In the genomic region with DNA sequence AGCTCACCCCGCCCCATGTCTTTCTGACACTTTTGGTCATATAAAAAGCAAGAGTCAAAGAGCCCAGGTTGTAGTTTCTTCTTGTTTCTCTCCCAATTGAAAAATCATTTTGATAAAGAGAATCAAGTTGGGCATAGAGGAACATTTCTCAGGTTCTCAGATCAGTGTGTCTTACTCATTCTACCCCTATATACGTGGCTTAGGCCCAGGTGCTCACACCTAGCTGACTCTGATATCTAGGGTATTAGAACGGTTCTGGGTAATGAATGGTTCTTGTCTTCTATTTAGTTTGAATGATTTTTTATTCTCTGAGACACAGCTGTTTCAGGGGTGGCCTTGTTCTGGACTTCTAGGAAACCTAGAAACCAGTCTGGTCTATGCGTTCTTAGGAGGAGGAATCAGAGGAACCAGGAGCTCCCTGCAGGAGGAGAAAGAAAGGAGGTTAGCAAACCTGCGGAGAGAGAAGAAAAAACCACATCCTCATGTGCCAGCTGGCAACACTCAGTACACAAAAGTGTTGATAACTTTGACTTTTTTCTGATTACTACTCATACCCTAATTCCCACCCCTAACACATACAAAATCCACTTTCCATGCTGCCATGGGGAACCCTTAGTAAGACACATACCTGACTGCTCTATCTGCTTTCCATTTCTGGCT, we compare ENCODE assay signal across 15 cellular contexts.
DNase-seq lines count a peak whose midpoint lies in the region; ATAC-seq and TF ChIP-seq lines count a peak whose summit lies in the region.
"Had no signal": no experiment of that assay in that cellular context is flagged by ENCODE, and none has a peak within 500 bp of the region (broad histone marks: within the 10 kb centered on the region; RNA-seq: fewer than 3 reads in every experiment).

No MANE protein-coding gene starts in this region.

- H3K27me3 Mint-ChIP-seq in activated T-cell treated with anti-CD3 and anti-CD28 coated beads, Interleukin-2, amount 50 U/mL, for 24 hours: no peaks in the 10 kb centered on the region
- peaks cover 0 to 2% of the 10 kb centered on the region in 2 donors for H3K27me3 Mint-ChIP-seq in CD8-positive, alpha-beta memory T cell
- no peaks in the 10 kb centered on the region for H3K27me3 Mint-ChIP-seq in activated CD4-positive, alpha-beta memory T cell treated with anti-CD3 and anti-CD28 coated beads, Interleukin-2, amount 10 ng/mL, durations not matched to agents 7 days and 5 days
- peaks cover 0 to 2% (median 0%) of the 10 kb centered on the region in 3 donors for H3K27me3 Mint-ChIP-seq in CD14-positive monocyte (ENCODE audit: low read depth in 3 of 3)

- H3K36me3 Mint-ChIP-seq in activated T-cell treated with anti-CD3 and anti-CD28 coated beads, Interleukin-2, amount 50 U/mL, for 24 hours (ENCODE audit: low read depth): no peaks in the 10 kb centered on the region
- H3K36me3 Mint-ChIP-seq in CD8-positive, alpha-beta memory T cell: no peaks in the 10 kb centered on the region
- no peaks in the 10 kb centered on the region for H3K36me3 Mint-ChIP-seq in activated CD4-positive, alpha-beta memory T cell treated with anti-CD3 and anti-CD28 coated beads, Interleukin-2, amount 10 ng/mL, durations not matched to agents 7 days and 5 days (ENCODE audit: low read depth)
- H3K36me3 Mint-ChIP-seq in CD14-positive monocyte: no peaks in the 10 kb centered on the region

- POLR2A ChIA-PET in CD8-positive, alpha-beta memory T cell (lab: Charles Lee): no interaction called here
- POLR2A ChIA-PET in activated CD4-positive, alpha-beta memory T cell treated with anti-CD3 and anti-CD28 coated beads, Interleukin-2, amount 10 ng/mL, durations not matched to agents 7 days and 5 days (lab: Charles Lee): interaction anchor here (0.6 to 1.5 kb wide), 4 partner anchors 36 to 247 kb away, joined by 3 to 4 read pairs (median 3); no protein-coding TSS in a partner anchor

- no peak overlapping the region for H3K4me3 Mint-ChIP-seq in activated T-cell treated with anti-CD3 and anti-CD28 coated beads, Interleukin-2, amount 50 U/mL, for 24 hours
- peak overlapping the region in 2 of 7 donors; percentile 5 to 46 for H3K4me3 Mint-ChIP-seq in CD8-positive, alpha-beta memory T cell
- H3K4me3 Mint-ChIP-seq in activated CD4-positive, alpha-beta memory T cell treated with anti-CD3 and anti-CD28 coated beads, Interleukin-2, amount 10 ng/mL, durations not matched to agents 7 days and 5 days: no peak overlapping the region
- no peak overlapping the region for H3K4me3 Mint-ChIP-seq in CD14-positive monocyte

- no peak for ATAC-seq in SK-N-SH treated with all-trans-retinoic acid at 6 μM for 48 hours

- H3K9me3 ChIP-seq in CD8-positive, alpha-beta memory T cell (ENCODE audit: low read length): no peaks in the 10 kb centered on the region
- H3K9me3 ChIP-seq in KOPT-K1 (ENCODE audit: insufficient read depth, low read length, poor library complexity, severe bottlenecking) (no peaks in the 10 kb centered on the region), breast epithelium (no peaks in the 10 kb centered on the region)

- no peaks in the 10 kb centered on the region for H3K27me3 ChIP-seq in CD8-positive, alpha-beta memory T cell (ENCODE audit: insufficient read depth, low read length, poor library complexity, severe bottlenecking)
- H3K27me3 ChIP-seq in breast epithelium: no peaks in the 10 kb centered on the region

- H3K9me3 Mint-ChIP-seq in activated T-cell treated with anti-CD3 and anti-CD28 coated beads, Interleukin-2, amount 50 U/mL, for 24 hours: no peaks in the 10 kb centered on the region
- no peaks in the 10 kb centered on the region for H3K9me3 Mint-ChIP-seq in CD8-positive, alpha-beta memory T cell
- no peaks in the 10 kb centered on the region for H3K9me3 Mint-ChIP-seq in activated CD4-positive, alpha-beta memory T cell treated with anti-CD3 and anti-CD28 coated beads, Interleukin-2, amount 10 ng/mL, durations not matched to agents 7 days and 5 days
- H3K9me3 Mint-ChIP-seq in CD14-positive monocyte: peaks cover 0 to 2% (median 0%) of the 10 kb centered on the region in 7 donors

- TF ChIP-seq POLR2A in breast epithelium (IDR thresholded peaks at IDR 0.05): no peak

- H3K4me1 ChIP-seq in CD8-positive, alpha-beta memory T cell (ENCODE audit: insufficient read depth, low read length): no peaks in the 10 kb centered on the region
- no peaks in the 10 kb centered on the region for H3K4me1 ChIP-seq in breast epithelium

- no peaks in the 10 kb centered on the region for H3K36me3 ChIP-seq in CD8-positive, alpha-beta memory T cell (ENCODE audit: insufficient read depth, low read length)
- H3K36me3 ChIP-seq in KOPT-K1 (ENCODE audit: insufficient read depth, low read length): no peaks in the 10 kb centered on the region
- no peaks in the 10 kb centered on the region for H3K36me3 ChIP-seq in breast epithelium

- TF ChIP-seq CTCF in breast epithelium (IDR thresholded peaks at IDR 0.05) (no peak), CD14-positive monocyte (IDR thresholded peaks at IDR 0.05) (no peak)

- intact Hi-C loops in breast epithelium (cut with DNase I; ENCODE audit: low total_unique reads): no loop called here
- intact Hi-C loops in CD14-positive monocyte (cut with micrococcal nuclease): no loop called here

- H3K27ac ChIP-seq in CD8-positive, alpha-beta memory T cell (ENCODE audit: low read depth, low read length): no peak overlapping the region
- H3K27ac ChIP-seq in KOPT-K1 (ENCODE audit: low read depth, low read length, poor library complexity, severe bottlenecking) (peak overlapping the region; percentile 4), breast epithelium (no peak overlapping the region)
- H3K27ac ChIP-seq: C4-2B had no signal

- peak overlapping the region; percentile 39 for H3K27ac Mint-ChIP-seq in activated T-cell treated with anti-CD3 and anti-CD28 coated beads, Interleukin-2, amount 50 U/mL, for 24 hours
- peak overlapping the region in 5 of 8 donors; percentile 8 to 67 (median 62) for H3K27ac Mint-ChIP-seq in CD8-positive, alpha-beta memory T cell
- peak overlapping the region; percentile 37 for H3K27ac Mint-ChIP-seq in activated CD4-positive, alpha-beta memory T cell treated with anti-CD3 and anti-CD28 coated beads, Interleukin-2, amount 10 ng/mL, durations not matched to agents 7 days and 5 days
- no peak overlapping the region for H3K27ac Mint-ChIP-seq in CD14-positive monocyte

- DNase-seq in activated T-cell treated with anti-CD3 and anti-CD28 coated beads, Interleukin-2, amount 50 U/mL, for 24 hours: no peak
- DNase-seq in activated T-cell treated with anti-CD3 and anti-CD28 coated beads, Interleukin-2, amount 50 U/mL, for 48 hours: no peak
- no peak for DNase-seq in CD8-positive, alpha-beta memory T cell
- no peak for DNase-seq in activated CD4-positive, alpha-beta memory T cell treated with anti-CD3 and anti-CD28 coated beads, Interleukin-2, amount 10 ng/mL, durations not matched to agents 7 days and 5 days
- DNase-seq in breast epithelium (ENCODE audit: low spot score in 2 of 2): no peak
- DNase-seq in CD14-positive monocyte (ENCODE audit: low spot score): no peak
- DNase-seq: IMR-90, Karpas-422, NCI-H1417, NCI-H1694 treated with DMSO at 0.1 percent for 48 hours, NCI-H446, NCI-H526 had no signal

- CTCF ChIA-PET in CD8-positive, alpha-beta memory T cell (lab: Charles Lee): no interaction called here
- CTCF ChIA-PET in activated CD4-positive, alpha-beta memory T cell treated with anti-CD3 and anti-CD28 coated beads, Interleukin-2, amount 10 ng/mL, durations not matched to agents 7 days and 5 days (lab: Charles Lee): interaction anchor here (2.6 kb wide), 1 partner anchor 85 kb away, joined by 9 read pairs; no protein-coding TSS in a partner anchor

- peaks cover 46% of the 10 kb centered on the region for H3K4me1 Mint-ChIP-seq in activated T-cell treated with anti-CD3 and anti-CD28 coated beads, Interleukin-2, amount 50 U/mL, for 24 hours (ENCODE audit: low read depth)
- peaks cover 11 to 26% (median 17%) of the 10 kb centered on the region in 3 donors for H3K4me1 Mint-ChIP-seq in CD8-positive, alpha-beta memory T cell
- H3K4me1 Mint-ChIP-seq in activated CD4-positive, alpha-beta memory T cell treated with anti-CD3 and anti-CD28 coated beads, Interleukin-2, amount 10 ng/mL, durations not matched to agents 7 days and 5 days: peaks cover 52% of the 10 kb centered on the region
- peaks cover 4% of the 10 kb centered on the region for H3K4me1 Mint-ChIP-seq in CD14-positive monocyte

- no peak overlapping the region for H3K4me3 ChIP-seq in CD8-positive, alpha-beta memory T cell (ENCODE audit: low read length)
- H3K4me3 ChIP-seq in breast epithelium: no peak overlapping the region

TF ChIP-seq in SK-N-SH treated with all-trans-retinoic acid at 6 μM for 48 hours, 23 proteins besides CTCF, POLR2A, EP300 and RAD21:
- TF ChIP-seq PPARA (CRISPR knock-in tag; IDR thresholded peaks at IDR 0.05; ENCODE audit: borderline replicate concordance): no peak
- TF ChIP-seq, protein P1, sequence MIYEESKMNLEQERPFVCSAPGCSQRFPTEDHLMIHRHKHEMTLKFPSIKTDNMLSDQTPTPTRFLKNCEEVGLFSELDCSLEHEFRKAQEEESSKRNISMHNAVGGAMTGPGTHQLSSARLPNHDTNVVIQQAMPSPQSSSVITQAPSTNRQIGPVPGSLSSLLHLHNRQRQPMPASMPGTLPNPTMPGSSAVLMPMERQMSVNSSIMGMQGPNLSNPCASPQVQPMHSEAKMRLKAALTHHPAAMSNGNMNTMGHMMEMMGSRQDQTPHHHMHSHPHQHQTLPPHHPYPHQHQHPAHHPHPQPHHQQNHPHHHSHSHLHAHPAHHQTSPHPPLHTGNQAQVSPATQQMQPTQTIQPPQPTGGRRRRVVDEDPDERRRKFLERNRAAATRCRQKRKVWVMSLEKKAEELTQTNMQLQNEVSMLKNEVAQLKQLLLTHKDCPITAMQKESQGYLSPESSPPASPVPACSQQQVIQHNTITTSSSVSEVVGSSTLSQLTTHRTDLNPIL (CRISPR knock-in tag; IDR thresholded peaks at IDR 0.05; ENCODE audit: low read depth): no peak
- TF ChIP-seq OSR1 (CRISPR knock-in tag; IDR thresholded peaks at IDR 0.05): no peak
- TF ChIP-seq SNAI2 (CRISPR knock-in tag; IDR thresholded peaks at IDR 0.05): no peak
- TF ChIP-seq, protein P2, sequence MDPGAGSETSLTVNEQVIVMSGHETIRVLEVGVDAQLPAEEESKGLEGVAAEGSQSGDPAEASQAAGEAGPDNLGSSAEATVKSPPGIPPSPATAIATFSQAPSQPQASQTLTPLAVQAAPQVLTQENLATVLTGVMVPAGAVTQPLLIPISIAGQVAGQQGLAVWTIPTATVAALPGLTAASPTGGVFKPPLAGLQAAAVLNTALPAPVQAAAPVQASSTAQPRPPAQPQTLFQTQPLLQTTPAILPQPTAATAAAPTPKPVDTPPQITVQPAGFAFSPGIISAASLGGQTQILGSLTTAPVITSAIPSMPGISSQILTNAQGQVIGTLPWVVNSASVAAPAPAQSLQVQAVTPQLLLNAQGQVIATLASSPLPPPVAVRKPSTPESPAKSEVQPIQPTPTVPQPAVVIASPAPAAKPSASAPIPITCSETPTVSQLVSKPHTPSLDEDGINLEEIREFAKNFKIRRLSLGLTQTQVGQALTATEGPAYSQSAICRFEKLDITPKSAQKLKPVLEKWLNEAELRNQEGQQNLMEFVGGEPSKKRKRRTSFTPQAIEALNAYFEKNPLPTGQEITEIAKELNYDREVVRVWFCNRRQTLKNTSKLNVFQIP (CRISPR knock-in tag; IDR thresholded peaks at IDR 0.05; ENCODE audit: borderline replicate concordance, low read depth): no peak

Comparison
In these comparisons a context has a peak if more than half of its experiments do, and no peak if none do; other contexts are left out.
1. H3K27ac Mint-ChIP-seq: peak in activated T-cell treated with anti-CD3 and anti-CD28 coated beads, Interleukin-2, amount 50 U/mL, for 24 hours (single experiment), CD8-positive, alpha-beta memory T cell (5 of 8) and activated CD4-positive, alpha-beta memory T cell treated with anti-CD3 and anti-CD28 coated beads, Interleukin-2, amount 10 ng/mL, durations not matched to agents 7 days and 5 days (single experiment); none in CD14-positive monocyte (0 of 7).